14 cellular contexts compared by ENCODE assay signal in the genomic region with DNA sequence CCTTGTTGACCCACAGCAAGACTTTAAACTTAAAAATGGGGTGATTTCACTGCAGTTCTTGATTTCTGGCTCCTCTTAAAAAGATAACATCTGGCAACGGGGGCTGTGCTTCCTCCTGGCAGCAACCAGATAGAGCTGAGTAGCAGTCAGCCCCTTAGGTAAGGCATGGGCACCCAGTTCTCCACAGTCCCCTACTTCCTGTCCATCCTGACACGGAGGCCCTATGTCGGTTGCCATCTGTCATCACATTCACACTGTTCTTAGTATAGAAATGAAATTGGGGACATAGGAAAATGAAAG. TPM values are rescaled to one million over a fixed set of nuclear protein-coding genes. Genes with fewer than 3 reads are reported as not detected.
DNase-seq lines count a peak whose midpoint lies in the region; ATAC-seq and TF ChIP-seq lines count a peak whose summit lies in the region.
"Had no signal": no experiment of that assay in that cellular context is flagged by ENCODE, and none has a peak within 500 bp of the region (broad histone marks: within the 10 kb centered on the region; RNA-seq: fewer than 3 reads in every experiment).

No MANE protein-coding gene starts in this region.

- no peaks in the 10 kb centered on the region for H3K27me3 Mint-ChIP-seq in activated naive CD8-positive, alpha-beta T cell treated with anti-CD3 and anti-CD28 coated beads, Interleukin-2, amount 10 ng/mL, durations not matched to agents 7 days and 5 days
- H3K27me3 Mint-ChIP-seq in neural progenitor cell (ENCODE audit: insufficient read depth, low read depth), result peaks cover 5% of the 10 kb centered on the region

- TF ChIP-seq RAD21 in SK-N-SH (IDR thresholded peaks at IDR 0.05; ENCODE audit: low read length), result no peak

- peak overlapping the region; percentile 3 for H3K27ac Mint-ChIP-seq in activated naive CD8-positive, alpha-beta T cell treated with anti-CD3 and anti-CD28 coated beads, Interleukin-2, amount 10 ng/mL, durations not matched to agents 7 days and 5 days
- H3K27ac Mint-ChIP-seq in neural progenitor cell, result no peak overlapping the region

- H3K27ac ChIP-seq in SK-N-SH (ENCODE audit: low read depth in 2 of 2, low read length in 1 of 2), result peak overlapping the region in 1 of 2 experiments; percentile 43; a peak in 1 of 4 replicates
- peak overlapping the region; percentile 29 for H3K27ac ChIP-seq in neural progenitor cell
- H3K27ac ChIP-seq: suprapubic skin had no signal

- no peak overlapping the region for H3K4me3 ChIP-seq in SK-N-SH (ENCODE audit: low read depth in 2 of 2, low read length in 1 of 2)
- H3K4me3 ChIP-seq in neural progenitor cell, result no peak overlapping the region
- H3K4me3 ChIP-seq: suprapubic skin had no signal

- H3K9me3 ChIP-seq in SK-N-SH (no peaks in the 10 kb centered on the region), neural progenitor cell (ENCODE audit: low read depth) (no peaks in the 10 kb centered on the region)
- H3K9me3 ChIP-seq: suprapubic skin had no signal

- ATAC-seq in SK-N-SH treated with all-trans-retinoic acid at 6 μM for 48 hours, result no peak
- ATAC-seq in activated naive CD8-positive, alpha-beta T cell treated with anti-CD3 and anti-CD28 coated beads, Interleukin-2, amount 10 ng/mL, durations not matched to agents 7 days and 5 days (ENCODE audit: low read depth), result no peak
- ATAC-seq: sciatic nerve had no signal

- H3K9ac ChIP-seq in SK-N-SH (no peak overlapping the region), neural progenitor cell (no peak overlapping the region)

- peaks cover 28% of the 10 kb centered on the region for H3K36me3 Mint-ChIP-seq in activated naive CD8-positive, alpha-beta T cell treated with anti-CD3 and anti-CD28 coated beads, Interleukin-2, amount 10 ng/mL, durations not matched to agents 7 days and 5 days
- peaks cover 26% of the 10 kb centered on the region for H3K36me3 Mint-ChIP-seq in neural progenitor cell

- peaks cover 7 to 56% of the 10 kb centered on the region in 2 experiments for H3K36me3 ChIP-seq in SK-N-SH (replicated peaks in 1 of 2; ENCODE audit: control insufficient read depth in 1 of 2, insufficient read depth in 2 of 2, low read length in 1 of 2)
- no peaks in the 10 kb centered on the region for H3K36me3 ChIP-seq in neural progenitor cell

- H3K9me3 Mint-ChIP-seq in activated naive CD8-positive, alpha-beta T cell treated with anti-CD3 and anti-CD28 coated beads, Interleukin-2, amount 10 ng/mL, durations not matched to agents 7 days and 5 days, result no peaks in the 10 kb centered on the region
- no peaks in the 10 kb centered on the region for H3K9me3 Mint-ChIP-seq in neural progenitor cell

- H3K79me2 ChIP-seq in SK-N-SH (ENCODE audit: insufficient read depth), result no peaks in the 10 kb centered on the region
- no peaks in the 10 kb centered on the region for H3K79me2 ChIP-seq in neural progenitor cell (ENCODE audit: low read depth)

- peaks cover 25% of the 10 kb centered on the region for H3K4me1 Mint-ChIP-seq in activated naive CD8-positive, alpha-beta T cell treated with anti-CD3 and anti-CD28 coated beads, Interleukin-2, amount 10 ng/mL, durations not matched to agents 7 days and 5 days
- H3K4me1 Mint-ChIP-seq in neural progenitor cell, result peaks cover 9% of the 10 kb centered on the region

- no peak overlapping the region for H2AFZ ChIP-seq in SK-N-SH (ENCODE audit: low read depth)
- no peak overlapping the region for H2AFZ ChIP-seq in neural progenitor cell (replicated peaks)

- H3F3A ChIP-seq in SK-N-SH (replicated peaks; ENCODE audit: insufficient read depth) (peaks cover 7% of the 10 kb centered on the region), neural progenitor cell (ENCODE audit: low read depth) (no peaks in the 10 kb centered on the region)

- H4K20me1 ChIP-seq in SK-N-SH (ENCODE audit: insufficient read depth) (no peaks in the 10 kb centered on the region), neural progenitor cell (ENCODE audit: low read depth) (no peaks in the 10 kb centered on the region)

- H3K4me2 ChIP-seq in SK-N-SH (no peak overlapping the region), neural progenitor cell (no peak overlapping the region)

- no peaks in the 10 kb centered on the region for H3K9me2 ChIP-seq in SK-N-SH

- TF ChIP-seq EP300 in SK-N-SH (IDR thresholded peaks at IDR 0.05; ENCODE audit: borderline replicate concordance in 1 of 2, low read depth in 1 of 2, low read length in 1 of 2), result no peak

- TF ChIP-seq CTCF in SK-N-SH (IDR thresholded peaks at IDR 0.05), result no peak
- TF ChIP-seq CTCF in neural progenitor cell (IDR thresholded peaks at IDR 0.05), result no peak

- POLR2A ChIA-PET in SK-N-SH (lab: Yijun Ruan, JAX), result no interaction called here
- POLR2A ChIA-PET in activated naive CD8-positive, alpha-beta T cell treated with anti-CD3 and anti-CD28 coated beads, Interleukin-2, amount 10 ng/mL, durations not matched to agents 7 days and 5 days (lab: Charles Lee), result interaction anchor here (2.4 to 4.7 kb wide), 2 partner anchors 9 to 12 kb away, joined by 9 to 32 read pairs; a partner anchor contains a TSS

- CTCF ChIA-PET in SK-N-SH (lab: Yijun Ruan, JAX), result interaction anchor here (1.2 to 1.4 kb wide), 4 partner anchors 10 to 48 kb away, joined by 3 to 4 read pairs (median 4); no protein-coding TSS in a partner anchor

- H3K27me3 ChIP-seq in SK-N-SH (ENCODE audit: insufficient read depth) (no peaks in the 10 kb centered on the region), neural progenitor cell (no peaks in the 10 kb centered on the region)
- H3K27me3 ChIP-seq: suprapubic skin had no signal

- WGBS in SK-N-SH (ENCODE audit: low lambda C conversion rate), result 81% methylated on average over 3 of the region's 3 CpGs

- H3K4me3 Mint-ChIP-seq in activated naive CD8-positive, alpha-beta T cell treated with anti-CD3 and anti-CD28 coated beads, Interleukin-2, amount 10 ng/mL, durations not matched to agents 7 days and 5 days, result no peak overlapping the region
- H3K4me3 Mint-ChIP-seq in neural progenitor cell, result no peak overlapping the region

- DNase-seq in SK-N-SH, result peak; percentile 54
- peak; percentile 6 to 7 for DNase-seq in Kasumi-1 (lab: John Stamatoyannopoulos, UW)
- DNase-seq in activated naive CD8-positive, alpha-beta T cell treated with anti-CD3 and anti-CD28 coated beads, Interleukin-2, amount 10 ng/mL, durations not matched to agents 7 days and 5 days, result no peak
- no peak for DNase-seq in neural progenitor cell (ENCODE audit: low spot score)
- no peak for DNase-seq in GOT3 (lab: John Stamatoyannopoulos, UW)
- no peak for DNase-seq in UCSD-AML1 (lab: John Stamatoyannopoulos, UW; ENCODE audit: unreplicated experiment)
- DNase-seq in NCI-H345 treated with DMSO at 0.1 percent for 48 hours (lab: John Stamatoyannopoulos, UW; ENCODE audit: unreplicated experiment), result no peak
- DNase-seq: 8988T; effector CD4-positive, alpha-beta T cell; H7; T-helper 9 cell had no signal

- H3K4me1 ChIP-seq in SK-N-SH (ENCODE audit: control insufficient read depth in 1 of 2, insufficient read depth in 2 of 2, low read depth in 1 of 2, low read length in 1 of 2) (peaks cover 0 to 4% of the 10 kb centered on the region in 2 experiments; a peak in 1 of 4 replicates), neural progenitor cell (no peaks in the 10 kb centered on the region)
- H3K4me1 ChIP-seq: suprapubic skin had no signal

TF ChIP-seq in SK-N-SH, 30 proteins besides CTCF, POLR2A, EP300 and RAD21:
- TF ChIP-seq MXI1 (IDR thresholded peaks at IDR 0.05; ENCODE audit: low read depth, low read length), result no peak
- TF ChIP-seq, protein P1, sequence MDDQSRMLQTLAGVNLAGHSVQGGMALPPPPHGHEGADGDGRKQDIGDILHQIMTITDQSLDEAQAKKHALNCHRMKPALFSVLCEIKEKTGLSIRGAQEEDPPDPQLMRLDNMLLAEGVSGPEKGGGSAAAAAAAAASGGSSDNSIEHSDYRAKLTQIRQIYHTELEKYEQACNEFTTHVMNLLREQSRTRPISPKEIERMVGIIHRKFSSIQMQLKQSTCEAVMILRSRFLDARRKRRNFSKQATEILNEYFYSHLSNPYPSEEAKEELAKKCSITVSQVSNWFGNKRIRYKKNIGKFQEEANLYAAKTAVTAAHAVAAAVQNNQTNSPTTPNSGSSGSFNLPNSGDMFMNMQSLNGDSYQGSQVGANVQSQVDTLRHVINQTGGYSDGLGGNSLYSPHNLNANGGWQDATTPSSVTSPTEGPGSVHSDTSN (IDR thresholded peaks at IDR 0.05), result no peak

TF ChIP-seq in SK-N-SH treated with all-trans-retinoic acid at 6 μM for 48 hours, 23 proteins besides CTCF, POLR2A, EP300 and RAD21 (continues in another document):
- no peak for TF ChIP-seq TCF4 (CRISPR knock-in tag; IDR thresholded peaks at IDR 0.05; ENCODE audit: borderline replicate concordance)

RNA-seq across cellular contexts. Expression of a gene that starts 11.7 kb away (rescaled TPM):
- 0.15 and 0.26 TPM in 2 replicates for polyA plus RNA-seq in SK-N-SH (2012; rRNA removed)
- 0.06 and 0.13 TPM in 2 replicates for polyA plus RNA-seq in SK-N-SH (2012; cell fraction: cytosol; rRNA removed)
- polyA plus RNA-seq in SK-N-SH (2012; cell fraction: nucleus; rRNA removed), result 0.08 and 0.23 TPM in 2 replicates
- 100 to 1,000 TPM; 341 to 350 TPM for total RNA-seq in activated naive CD8-positive, alpha-beta T cell treated with anti-CD3 and anti-CD28 coated beads, Interleukin-2, amount 10 ng/mL, durations not matched to agents 7 days and 5 days
- total RNA-seq in neural progenitor cell (ENCODE audit: low replicate concordance), result 9.8 and 25.6 TPM in 2 replicates

RNA-seq across cellular contexts. Expression of a gene that starts 43.5 kb away (rescaled TPM):
- polyA plus RNA-seq in SK-N-SH (2012; rRNA removed), result 21.9 and 33.0 TPM in 2 replicates
- polyA plus RNA-seq in SK-N-SH (2012; cell fraction: cytosol; rRNA removed), result 17.0 and 24.0 TPM in 2 replicates
- 92.6 and 94.3 TPM in 2 replicates for polyA plus RNA-seq in SK-N-SH (2012; cell fraction: nucleus; rRNA removed)
- total RNA-seq in activated naive CD8-positive, alpha-beta T cell treated with anti-CD3 and anti-CD28 coated beads, Interleukin-2, amount 10 ng/mL, durations not matched to agents 7 days and 5 days, result 10 to 100 TPM; 68.8 to 72.5 TPM
- 37.9 and 79.8 TPM in 2 replicates for total RNA-seq in neural progenitor cell (ENCODE audit: low replicate concordance)

RNA-seq across cellular contexts. Expression of a gene that starts 48.5 kb away (rescaled TPM):
- 10,227 and 11,441 TPM in 2 replicates for polyA plus RNA-seq in SK-N-SH (2012; rRNA removed)
- polyA plus RNA-seq in SK-N-SH (2012; cell fraction: cytosol; rRNA removed), result 12,920 and 13,251 TPM in 2 replicates
- polyA plus RNA-seq in SK-N-SH (2012; cell fraction: nucleus; rRNA removed), result 1,878 and 2,730 TPM in 2 replicates
- total RNA-seq in activated naive CD8-positive, alpha-beta T cell treated with anti-CD3 and anti-CD28 coated beads, Interleukin-2, amount 10 ng/mL, durations not matched to agents 7 days and 5 days, result 1,000 to 10,000 TPM; 2,811 to 2,872 TPM
- 3,204 and 3,639 TPM in 2 replicates for total RNA-seq in neural progenitor cell (ENCODE audit: low replicate concordance)

Comparison
In these comparisons a context has a peak if more than half of its experiments do, and no peak if none do; other contexts are left out.
1. DNase-seq: peak in SK-N-SH (single experiment) and Kasumi-1 (2 of 2); none in activated naive CD8-positive, alpha-beta T cell treated with anti-CD3 and anti-CD28 coated beads, Interleukin-2, amount 10 ng/mL, durations not matched to agents 7 days and 5 days (single experiment), neural progenitor cell (single experiment), GOT3 (single experiment), UCSD-AML1 (single experiment) and NCI-H345 treated with DMSO at 0.1 percent for 48 hours (single experiment).
2. RNA of a gene that starts 11.7 kb away (total RNA-seq): 341 to 350 TPM in activated naive CD8-positive, alpha-beta T cell treated with anti-CD3 and anti-CD28 coated beads, Interleukin-2, amount 10 ng/mL, durations not matched to agents 7 days and 5 days; 9.8 to 25.6 TPM in neural progenitor cell; every median in the first group is over 10 times any median in the second.